Comparison of ENCODE assay signal across 27 cellular contexts in genomic region chr4:13176603-13177190, GRCh38.
"Had no signal": no experiment of that assay in that cellular context is flagged by ENCODE, and none has a peak within 500 bp of the region (broad histone marks: within the 10 kb centered on the region; RNA-seq: fewer than 3 reads in every experiment).

No MANE protein-coding gene starts in this region.

- H3K36me3 Mint-ChIP-seq: activated naive CD4-positive, alpha-beta T cell treated with anti-CD3 and anti-CD28 coated beads, Interleukin-2, amount 10 ng/mL, durations not matched to agents 7 days and 5 days; activated naive CD8-positive, alpha-beta T cell treated with anti-CD3 and anti-CD28 coated beads, Interleukin-2, amount 10 ng/mL, durations not matched to agents 7 days and 5 days; brain had no signal

- DNase-seq: activated CD4-positive, alpha-beta memory T cell treated with anti-CD3 and anti-CD28 coated beads, Interleukin-2, amount 10 ng/mL, durations not matched to agents 7 days and 5 days; activated CD4-positive, alpha-beta T cell treated with anti-CD3 and anti-CD28 coated beads, Interleukin-2, amount 10 ng/mL, durations not matched to agents 7 days and 5 days; activated CD4-positive, CD25-positive, alpha-beta regulatory T cell treated with anti-CD3 and anti-CD28 coated beads, Interleukin-2, amount 50 U/mL, for 72 hours; activated CD8-positive, alpha-beta memory T cell treated with anti-CD3 and anti-CD28 coated beads, Interleukin-2, amount 50 U/mL, for 48 hours; activated gamma-delta T cell; activated naive CD4-positive, alpha-beta T cell treated with anti-CD3 and anti-CD28 coated beads, Interleukin-2, amount 10 ng/mL, durations not matched to agents 7 days and 5 days; activated naive CD8-positive, alpha-beta T cell treated with anti-CD3 and anti-CD28 coated beads, Interleukin-2, amount 10 ng/mL, durations not matched to agents 7 days and 5 days; activated T-cell treated with anti-CD3 and anti-CD28 coated beads, Interleukin-2, amount 50 U/mL, for 24 hours; cortex of kidney; effector memory CD8-positive, alpha-beta T cell; foreskin fibroblast; head of caudate nucleus; hypothalamus; immature natural killer cell; kidney; left colon; natural killer cell; posterior cingulate gyrus; spleen; stimulated activated naive CD8-positive, alpha-beta T cell treated with anti-CD3 and anti-CD28 coated beads, Interleukin-15, Interleukin-2, amounts not matched to agents 100 U/mL and 50 U/mL, for 24 hours; T-helper 2 cell; uterus had no signal

- H3K9me3 ChIP-seq: ascending aorta, spleen, thoracic aorta, uterus had no signal

- H3K4me3 Mint-ChIP-seq: activated CD4-positive, alpha-beta memory T cell treated with anti-CD3 and anti-CD28 coated beads, Interleukin-2, amount 10 ng/mL, durations not matched to agents 7 days and 5 days; activated CD4-positive, alpha-beta T cell treated with anti-CD3 and anti-CD28 coated beads, Interleukin-2, amount 10 ng/mL, durations not matched to agents 7 days and 5 days; activated naive CD4-positive, alpha-beta T cell treated with anti-CD3 and anti-CD28 coated beads, Interleukin-2, amount 10 ng/mL, durations not matched to agents 7 days and 5 days; activated naive CD8-positive, alpha-beta T cell treated with anti-CD3 and anti-CD28 coated beads, Interleukin-2, amount 10 ng/mL, durations not matched to agents 7 days and 5 days; activated T-cell treated with anti-CD3 and anti-CD28 coated beads, Interleukin-2, amount 50 U/mL, for 24 hours; brain; effector memory CD8-positive, alpha-beta T cell; immature natural killer cell; natural killer cell; type B pancreatic cell had no signal

- H3K4me1 ChIP-seq: ascending aorta, uterus had no signal

- H3K27me3 Mint-ChIP-seq: activated CD4-positive, alpha-beta memory T cell treated with anti-CD3 and anti-CD28 coated beads, Interleukin-2, amount 10 ng/mL, durations not matched to agents 7 days and 5 days; activated CD4-positive, alpha-beta T cell treated with anti-CD3 and anti-CD28 coated beads, Interleukin-2, amount 10 ng/mL, durations not matched to agents 7 days and 5 days; activated naive CD4-positive, alpha-beta T cell treated with anti-CD3 and anti-CD28 coated beads, Interleukin-2, amount 10 ng/mL, durations not matched to agents 7 days and 5 days; activated naive CD8-positive, alpha-beta T cell treated with anti-CD3 and anti-CD28 coated beads, Interleukin-2, amount 10 ng/mL, durations not matched to agents 7 days and 5 days; activated T-cell treated with anti-CD3 and anti-CD28 coated beads, Interleukin-2, amount 50 U/mL, for 24 hours; effector memory CD8-positive, alpha-beta T cell; type B pancreatic cell had no signal

- H3K4me1 Mint-ChIP-seq: activated CD4-positive, alpha-beta memory T cell treated with anti-CD3 and anti-CD28 coated beads, Interleukin-2, amount 10 ng/mL, durations not matched to agents 7 days and 5 days; activated CD4-positive, alpha-beta T cell treated with anti-CD3 and anti-CD28 coated beads, Interleukin-2, amount 10 ng/mL, durations not matched to agents 7 days and 5 days; activated naive CD4-positive, alpha-beta T cell treated with anti-CD3 and anti-CD28 coated beads, Interleukin-2, amount 10 ng/mL, durations not matched to agents 7 days and 5 days; activated naive CD8-positive, alpha-beta T cell treated with anti-CD3 and anti-CD28 coated beads, Interleukin-2, amount 10 ng/mL, durations not matched to agents 7 days and 5 days; immature natural killer cell; natural killer cell had no signal

- ATAC-seq: effector memory CD8-positive, alpha-beta T cell; esophagus mucosa; left colon; natural killer cell; stimulated activated naive CD8-positive, alpha-beta T cell treated with anti-CD3 and anti-CD28 coated beads, Interleukin-15, Interleukin-2, amounts not matched to agents 100 U/mL and 50 U/mL, for 24 hours had no signal

- H3K27ac ChIP-seq: ascending aorta, thoracic aorta, uterus had no signal

- H3K36me3 ChIP-seq: ascending aorta, spleen, thoracic aorta, uterus had no signal

- H3K9me3 Mint-ChIP-seq: activated CD4-positive, alpha-beta memory T cell treated with anti-CD3 and anti-CD28 coated beads, Interleukin-2, amount 10 ng/mL, durations not matched to agents 7 days and 5 days; activated CD4-positive, alpha-beta T cell treated with anti-CD3 and anti-CD28 coated beads, Interleukin-2, amount 10 ng/mL, durations not matched to agents 7 days and 5 days; activated naive CD4-positive, alpha-beta T cell treated with anti-CD3 and anti-CD28 coated beads, Interleukin-2, amount 10 ng/mL, durations not matched to agents 7 days and 5 days; activated naive CD8-positive, alpha-beta T cell treated with anti-CD3 and anti-CD28 coated beads, Interleukin-2, amount 10 ng/mL, durations not matched to agents 7 days and 5 days; activated T-cell treated with anti-CD3 and anti-CD28 coated beads, Interleukin-2, amount 50 U/mL, for 24 hours; effector memory CD8-positive, alpha-beta T cell had no signal

- H3K4me3 ChIP-seq: ascending aorta, spleen, thoracic aorta, uterus had no signal

- H3K27me3 ChIP-seq: ascending aorta, spleen, uterus had no signal

- H3K27ac Mint-ChIP-seq: activated CD4-positive, alpha-beta memory T cell treated with anti-CD3 and anti-CD28 coated beads, Interleukin-2, amount 10 ng/mL, durations not matched to agents 7 days and 5 days; activated CD4-positive, alpha-beta T cell treated with anti-CD3 and anti-CD28 coated beads, Interleukin-2, amount 10 ng/mL, durations not matched to agents 7 days and 5 days; activated naive CD4-positive, alpha-beta T cell treated with anti-CD3 and anti-CD28 coated beads, Interleukin-2, amount 10 ng/mL, durations not matched to agents 7 days and 5 days; activated naive CD8-positive, alpha-beta T cell treated with anti-CD3 and anti-CD28 coated beads, Interleukin-2, amount 10 ng/mL, durations not matched to agents 7 days and 5 days; activated T-cell treated with anti-CD3 and anti-CD28 coated beads, Interleukin-2, amount 50 U/mL, for 24 hours; brain; effector memory CD8-positive, alpha-beta T cell; immature natural killer cell; natural killer cell; type B pancreatic cell had no signal
